1 cellular context compared by ENCODE assay signal in genomic region chr6:42929928-42930360, GRCh38.
TF ChIP-seq lines count a peak whose summit lies in the region.

No MANE protein-coding gene starts in this region.

TF ChIP-seq in HepG2, 621 proteins besides CTCF, POLR2A, EP300 and RAD21:
- TF ChIP-seq ASH2L (IDR thresholded peaks at IDR 0.05; ENCODE audit: insufficient read length, low read depth, low read length) (peak; percentile 35), ZNF709 (CRISPR knock-in tag; IDR thresholded peaks at IDR 0.05) (0 out of 2 replicates have a peak, but pooled peaks have one; percentile 11), ZSCAN25 (CRISPR knock-in tag; IDR thresholded peaks at IDR 0.05) (peak; percentile 66; the same call in 1 of the 2 replicates), LCORL (IDR thresholded peaks at IDR 0.05) (no peak), LCORL (CRISPR knock-in tag; IDR thresholded peaks at IDR 0.05) (peak; percentile 6; the same call in 1 of the 2 replicates), HIVEP1 (CRISPR knock-in tag; IDR thresholded peaks at IDR 0.05) (no peak), ZNF20 (CRISPR knock-in tag; IDR thresholded peaks at IDR 0.05) (0 out of 2 replicates have a peak, but pooled peaks have one; percentile 2), ZNF556 (CRISPR knock-in tag; IDR thresholded peaks at IDR 0.05; ENCODE audit: borderline replicate concordance) (no peak), ZNF687 (CRISPR knock-in tag; IDR thresholded peaks at IDR 0.05) (no peak), PHF5A (CRISPR knock-in tag; IDR thresholded peaks at IDR 0.05; ENCODE audit: low read depth, unreplicated experiment) (peak; percentile 8), SIN3A (IDR thresholded peaks at IDR 0.05; ENCODE audit: borderline replicate concordance, low read depth, low read length) (0 out of 2 replicates have a peak, but pooled peaks have one; percentile 10), MLXIP (CRISPR knock-in tag; IDR thresholded peaks at IDR 0.05; ENCODE audit: borderline replicate concordance) (no peak), ZNF430 (CRISPR knock-in tag; IDR thresholded peaks at IDR 0.05) (no peak), ZNF850 (CRISPR knock-in tag; conservative IDR thresholded peaks at IDR 0.05) (0 out of 2 replicates have a peak, but pooled peaks have one; percentile 9), FOSL2 (CRISPR knock-in tag; IDR thresholded peaks at IDR 0.05) (peak; percentile 57), ZNF552 (CRISPR knock-in tag; IDR thresholded peaks at IDR 0.05; ENCODE audit: borderline replicate concordance) (0 out of 2 replicates have a peak, but pooled peaks have one; percentile 2)
